Comparison of ENCODE assay signal across 8 cellular contexts in genomic region chr16:89922884-89923639, GRCh38. TPM values are rescaled to one million over a fixed set of nuclear protein-coding genes. Genes with fewer than 3 reads are reported as not detected.
A peak's percentile ranks its signal among the peaks of the same experiment; 100 is the strongest.
DNase-seq lines count a peak whose midpoint lies in the region; ATAC-seq and TF ChIP-seq lines count a peak whose summit lies in the region.

TSS of gene TUBB3 (plus strand) at chr16:89923342. CDS start at chr16:89923402, 60 bp downstream.

- H3K4me3 ChIP-seq in Caco-2 (ENCODE audit: low read depth, low read length) = peak within 1 kb of the TSS; percentile 72
- H3K4me3 ChIP-seq in foreskin fibroblast (ENCODE audit: low read depth in 1 of 2, low read length in 2 of 2) = peak within 1 kb of the TSS; percentile 58 to 85

- peaks cover 6% of the 10 kb centered on the region for H3K4me1 Mint-ChIP-seq in Caco-2 (ENCODE audit: low read depth, unreplicated experiment)
- peaks cover 37% of the 10 kb centered on the region for H3K4me1 Mint-ChIP-seq in activated naive CD4-positive, alpha-beta T cell treated with anti-CD3 and anti-CD28 coated beads for 36 hours (ENCODE audit: low read depth)
- peaks cover 15 to 48% (median 39%) of the 10 kb centered on the region in 4 donors for H3K4me1 Mint-ChIP-seq in naive thymus-derived CD8-positive, alpha-beta T cell

- H3K9me3 Mint-ChIP-seq in Caco-2 (ENCODE audit: unreplicated experiment) = no peaks in the 10 kb centered on the region
- H3K9me3 Mint-ChIP-seq in activated naive CD4-positive, alpha-beta T cell treated with anti-CD3 and anti-CD28 coated beads for 36 hours = no peaks in the 10 kb centered on the region
- H3K9me3 Mint-ChIP-seq in naive thymus-derived CD8-positive, alpha-beta T cell = no peaks in the 10 kb centered on the region

- H3K36me3 Mint-ChIP-seq in Caco-2 (ENCODE audit: insufficient read depth, unreplicated experiment) = peaks cover 34% of the 10 kb centered on the region
- H3K36me3 Mint-ChIP-seq in activated naive CD4-positive, alpha-beta T cell treated with anti-CD3 and anti-CD28 coated beads for 36 hours (ENCODE audit: low read depth) = no peaks in the 10 kb centered on the region
- H3K36me3 Mint-ChIP-seq in naive thymus-derived CD8-positive, alpha-beta T cell = no peaks in the 10 kb centered on the region

- CTCF ChIA-PET in Caco-2 (lab: Charles Lee) = interaction anchor here (0.5 to 0.7 kb wide), 7 partner anchors 50 to 1237 kb away, joined by 3 to 8 read pairs (median 3); partner anchors contain the start of gene DBNDD1
- CTCF ChIA-PET in activated naive CD4-positive, alpha-beta T cell treated with anti-CD3 and anti-CD28 coated beads for 36 hours (lab: Charles Lee) = interaction anchor here (1.3 kb wide), 1 partner anchor 13 kb away, joined by 5 read pairs; no protein-coding TSS in a partner anchor

- BruUV-seq in Caco-2 (replicated peaks; lab: Mats Ljungman, UMichigan) = no TSS peak

- 0 out of 2 replicates have a peak, but pooled peaks cover 2% of the 10 kb centered on the region for H3K27me3 ChIP-seq in Caco-2 (replicated peaks; ENCODE audit: control insufficient read depth, insufficient read depth, low read length)

- peak within 1 kb of the TSS; percentile 73 for H3K27ac Mint-ChIP-seq in Caco-2 (ENCODE audit: unreplicated experiment)
- no peak within 1 kb of the TSS for H3K27ac Mint-ChIP-seq in activated naive CD4-positive, alpha-beta T cell treated with anti-CD3 and anti-CD28 coated beads for 36 hours
- H3K27ac Mint-ChIP-seq in naive thymus-derived CD8-positive, alpha-beta T cell = no peak within 1 kb of the TSS

- no peaks in the 10 kb centered on the region for H3K27me3 Mint-ChIP-seq in Caco-2 (ENCODE audit: insufficient read depth, unreplicated experiment)
- peaks cover 53% of the 10 kb centered on the region for H3K27me3 Mint-ChIP-seq in activated naive CD4-positive, alpha-beta T cell treated with anti-CD3 and anti-CD28 coated beads for 36 hours (ENCODE audit: low read depth)
- peaks cover 4 to 53% (median 22%) of the 10 kb centered on the region in 5 donors for H3K27me3 Mint-ChIP-seq in naive thymus-derived CD8-positive, alpha-beta T cell

- peaks cover 35% of the 10 kb centered on the region for H3K4me1 ChIP-seq in Caco-2

- peak within 1 kb of the TSS; percentile 85 for H3K4me3 Mint-ChIP-seq in Caco-2 (ENCODE audit: unreplicated experiment)
- H3K4me3 Mint-ChIP-seq in activated naive CD4-positive, alpha-beta T cell treated with anti-CD3 and anti-CD28 coated beads for 36 hours = peak within 1 kb of the TSS; percentile 39
- peak within 1 kb of the TSS; percentile 15 to 73 (median 54) for H3K4me3 Mint-ChIP-seq in naive thymus-derived CD8-positive, alpha-beta T cell

- DNase-seq in Caco-2 (peak; percentile 80 to 90), H4 (ENCODE audit: low spot score) (peak; percentile 76), NCI-H345 treated with DMSO at 0.1 percent for 48 hours (lab: John Stamatoyannopoulos, UW; ENCODE audit: unreplicated experiment) (peak; percentile 48), foreskin fibroblast (peak; percentile 85 to 95)
- DNase-seq in activated naive CD4-positive, alpha-beta T cell treated with anti-CD3 and anti-CD28 coated beads for 36 hours = no peak
- peak in 1 of 10 donors; percentile 59 for DNase-seq in naive thymus-derived CD8-positive, alpha-beta T cell

- H3K9me3 ChIP-seq in Caco-2 = no peaks in the 10 kb centered on the region

- TF ChIP-seq CTCF in Caco-2 (IDR thresholded peaks at IDR 0.05; ENCODE audit: insufficient read depth in 1 of 2, low read depth in 1 of 2, low read length in 1 of 2, severe bottlenecking in 1 of 2, unreplicated experiment in 1 of 2) = peak in 1 of 2 experiments; percentile 1
- no peak for TF ChIP-seq CTCF in foreskin fibroblast (IDR thresholded peaks at IDR 0.05; ENCODE audit: low read depth, low read length)

- POLR2A ChIA-PET in Caco-2 (lab: Charles Lee) = interaction anchor here (0.6 to 1.5 kb wide), 10 partner anchors 12 to 221 kb away, joined by 3 to 13 read pairs (median 5); partner anchors contain the start of genes SPATA2L and TCF25
- POLR2A ChIA-PET in naive thymus-derived CD8-positive, alpha-beta T cell (lab: Charles Lee) = interaction anchor here (1.4 to 1.5 kb wide), 2 partner anchors 28 to 50 kb away, joined by 3 to 4 read pairs; no protein-coding TSS in a partner anchor

- ATAC-seq in naive thymus-derived CD8-positive, alpha-beta T cell = no peak
- ATAC-seq in GM21529 (IDR thresholded peaks at IDR 0.05; ENCODE audit: unreplicated experiment) (no peak), GM21825 (IDR thresholded peaks at IDR 0.05; ENCODE audit: unreplicated experiment) (no peak)

- intact Hi-C loops in Caco-2 (cut with micrococcal nuclease; ENCODE audit: unreplicated experiment) = loop anchor here (10.0 kb wide), 1 partner anchor 98 kb away; the partner anchor contains the start of gene SPIRE2
- intact Hi-C loops in activated naive CD4-positive, alpha-beta T cell treated with anti-CD3 and anti-CD28 coated beads for 36 hours (cut with micrococcal nuclease) = no loop called here

- H3K36me3 ChIP-seq in Caco-2 (ENCODE audit: control insufficient read depth, insufficient read depth, low read length) = no peaks in the 10 kb centered on the region

RNA-seq across cellular contexts. Expression of gene TUBB3, which starts in this region (rescaled TPM):
- 31.3 and 37.5 TPM in 2 replicates for total RNA-seq in Caco-2 (2022)
- total RNA-seq in H4 (2014; rRNA removed; shearing (Covaris generic)) = 217 and 304 TPM in 2 replicates
- under 1 TPM; 0.20 to 0.38 TPM for total RNA-seq in activated naive CD4-positive, alpha-beta T cell treated with anti-CD3 and anti-CD28 coated beads for 36 hours
- total RNA-seq in naive thymus-derived CD8-positive, alpha-beta T cell = under 1 TPM in 1 of 2 experiments, not detected in 1; 0.31 TPM
- not detected for polyA plus RNA-seq in naive thymus-derived CD8-positive, alpha-beta T cell

Comparison
In these comparisons a context has a peak if more than half of its experiments do, and no peak if none do; other contexts are left out.
1. RNA of gene TUBB3 (total RNA-seq): 217 to 304 TPM in H4 and 31.3 to 37.5 TPM in Caco-2; 0.20 to 0.38 TPM in activated naive CD4-positive, alpha-beta T cell treated with anti-CD3 and anti-CD28 coated beads for 36 hours and 0.31 TPM in naive thymus-derived CD8-positive, alpha-beta T cell; every median in the first group is over 10 times any median in the second.
2. Peak in every context shown above with its lines, with median percentiles within 50 percentile points of each other: H3K4me3 Mint-ChIP-seq.